26 cellular contexts compared by ENCODE assay signal in the genomic region with DNA sequence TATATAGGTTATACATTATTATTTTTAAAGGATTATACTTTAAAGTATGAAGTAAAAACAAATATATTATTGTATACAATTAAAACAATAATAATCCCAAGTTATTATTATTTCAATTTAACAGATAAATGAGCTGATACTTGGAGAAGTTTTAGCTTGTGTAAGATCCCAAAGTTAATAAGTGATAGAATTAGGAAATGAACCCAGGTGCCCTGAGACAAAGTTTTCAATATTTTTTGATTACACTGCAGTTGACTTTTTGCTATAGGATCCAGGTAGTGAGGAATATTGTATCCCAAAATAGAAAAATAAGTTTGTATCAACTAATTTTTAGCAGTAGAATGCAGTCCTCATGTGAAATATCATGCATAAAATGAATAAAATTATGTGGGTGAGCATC.
"Had no signal": no experiment of that assay in that cellular context is flagged by ENCODE, and none has a peak within 500 bp of the region (broad histone marks: within the 10 kb centered on the region; RNA-seq: fewer than 3 reads in every experiment).

No MANE protein-coding gene starts in this region.

- H3K9me3 ChIP-seq: colonic mucosa, esophagus squamous epithelium, gastroesophageal sphincter, heart left ventricle, left lung, lower lobe of right lung, mucosa of descending colon had no signal

- H3K4me2 ChIP-seq: hepatocyte had no signal

- H3K27ac ChIP-seq: colonic mucosa, epithelial cell of prostate, esophagus squamous epithelium, gastroesophageal sphincter, heart left ventricle, hepatocyte, left lung, lower lobe of right lung had no signal

- ATAC-seq: effector memory CD8-positive, alpha-beta T cell; esophagus mucosa; gastroesophageal sphincter; heart left ventricle; left colon; left lung; left ventricle myocardium superior; lower lobe of right lung; mucosa of descending colon had no signal

- H3K79me2 ChIP-seq: hepatocyte had no signal

- H3K27me3 ChIP-seq: colonic mucosa, esophagus squamous epithelium, gastroesophageal sphincter, heart left ventricle, hepatocyte, left lung had no signal

- H3K4me3 ChIP-seq: colonic mucosa, esophagus squamous epithelium, gastroesophageal sphincter, heart left ventricle, hepatocyte, left lung, lower lobe of right lung, mucosa of descending colon had no signal

- DNase-seq: colonic mucosa; cortex of kidney; effector CD8-positive, alpha-beta T cell; effector memory CD8-positive, alpha-beta T cell; endodermal cell; erythroblast; esophagus squamous epithelium; foreskin fibroblast; foreskin melanocyte; heart left ventricle; hypothalamus; immature natural killer cell; islet precursor cell; kidney; kidney glomerular epithelial cell; left colon; left lung; left ventricle myocardium superior; lower lobe of right lung; mesenchymal stem cell; mucosa of descending colon; naive B cell had no signal

- H3K36me3 ChIP-seq: colonic mucosa, esophagus squamous epithelium, gastroesophageal sphincter, heart left ventricle, left lung, lower lobe of right lung had no signal

- H2AFZ ChIP-seq: hepatocyte had no signal

- H3K4me1 ChIP-seq: colonic mucosa, esophagus squamous epithelium, left lung, lower lobe of right lung had no signal
